In genomic region chr2:25129901-25130520, GRCh38 we compare ENCODE assay signal across 20 cellular contexts. TPM values are rescaled to one million over a fixed set of nuclear protein-coding genes. Genes with fewer than 3 reads are reported as not detected.
DNase-seq lines count a peak whose midpoint lies in the region; ATAC-seq and TF ChIP-seq lines count a peak whose summit lies in the region.
"Had no signal": no experiment of that assay in that cellular context is flagged by ENCODE, and none has a peak within 500 bp of the region (broad histone marks: within the 10 kb centered on the region; RNA-seq: fewer than 3 reads in every experiment).

No MANE protein-coding gene starts in this region.

- no peak overlapping the region for H3K9ac ChIP-seq in endodermal cell (ENCODE audit: extremely low read depth, low read length, poor library complexity, severe bottlenecking)
- H3K9ac ChIP-seq: BLaER1 treated with 17β-estradiol and CSF1 and Interleukin-3, amounts not matched to agents 10 nM and 100 nM had no signal

- H3K4me3 Mint-ChIP-seq in activated naive CD4-positive, alpha-beta T cell treated with anti-CD3 and anti-CD28 coated beads, Interleukin-2, amount 50 U/mL, for 24 hours = peak overlapping the region; percentile 23
- no peak overlapping the region for H3K4me3 Mint-ChIP-seq in activated naive CD4-positive, alpha-beta T cell treated with anti-CD3 and anti-CD28 coated beads for 36 hours
- H3K4me3 Mint-ChIP-seq in endodermal cell = no peak overlapping the region
- H3K4me3 Mint-ChIP-seq in activated CD8-positive, alpha-beta memory T cell treated with anti-CD3 and anti-CD28 coated beads, Interleukin-2, amount 10 ng/mL, durations not matched to agents 7 days and 5 days = no peak overlapping the region
- H3K4me3 Mint-ChIP-seq: neural crest cell had no signal

- TF ChIP-seq CTCF in Panc1 (IDR thresholded peaks at IDR 0.05) (no peak), endodermal cell (conservative IDR thresholded peaks at IDR 0.05) (peak; percentile 41)

- H3K9me3 Mint-ChIP-seq in activated naive CD4-positive, alpha-beta T cell treated with anti-CD3 and anti-CD28 coated beads, Interleukin-2, amount 50 U/mL, for 24 hours = no peaks in the 10 kb centered on the region
- H3K9me3 Mint-ChIP-seq in activated naive CD4-positive, alpha-beta T cell treated with anti-CD3 and anti-CD28 coated beads for 36 hours = no peaks in the 10 kb centered on the region
- no peaks in the 10 kb centered on the region for H3K9me3 Mint-ChIP-seq in endodermal cell
- no peaks in the 10 kb centered on the region for H3K9me3 Mint-ChIP-seq in activated CD8-positive, alpha-beta memory T cell treated with anti-CD3 and anti-CD28 coated beads, Interleukin-2, amount 10 ng/mL, durations not matched to agents 7 days and 5 days (ENCODE audit: low read depth)
- H3K9me3 Mint-ChIP-seq: central memory CD8-positive, alpha-beta T cell; neural crest cell; T-cell; type B pancreatic cell had no signal

- H3K27me3 ChIP-seq in Panc1 (ENCODE audit: control insufficient read depth, insufficient read depth, low read length) (no peaks in the 10 kb centered on the region), endodermal cell (ENCODE audit: control insufficient read depth, insufficient read depth, low read length, poor library complexity, severe bottlenecking) (no peaks in the 10 kb centered on the region)

- H3K27me3 Mint-ChIP-seq in activated naive CD4-positive, alpha-beta T cell treated with anti-CD3 and anti-CD28 coated beads, Interleukin-2, amount 50 U/mL, for 24 hours = peaks cover 27% of the 10 kb centered on the region
- H3K27me3 Mint-ChIP-seq in activated naive CD4-positive, alpha-beta T cell treated with anti-CD3 and anti-CD28 coated beads for 36 hours (ENCODE audit: low read depth) = peaks cover 41% of the 10 kb centered on the region
- H3K27me3 Mint-ChIP-seq in endodermal cell (ENCODE audit: insufficient read depth) = peaks cover 27% of the 10 kb centered on the region
- peaks cover 53% of the 10 kb centered on the region for H3K27me3 Mint-ChIP-seq in activated CD8-positive, alpha-beta memory T cell treated with anti-CD3 and anti-CD28 coated beads, Interleukin-2, amount 10 ng/mL, durations not matched to agents 7 days and 5 days
- H3K27me3 Mint-ChIP-seq: type B pancreatic cell had no signal

- H3K36me3 ChIP-seq in Panc1 (ENCODE audit: control insufficient read depth, insufficient read depth, low read length) (no peaks in the 10 kb centered on the region), endodermal cell (ENCODE audit: control insufficient read depth, insufficient read depth, low read length) (no peaks in the 10 kb centered on the region)
- H3K36me3 ChIP-seq: BLaER1 treated with 17β-estradiol and CSF1 and Interleukin-3, amounts not matched to agents 10 nM and 100 nM; HAP-1; stomach had no signal

- in situ Hi-C loops in Panc1 (cut with HindIII; ENCODE audit: low pct_unique_long_range_greater_than_20kb, low sequenced_read_pairs) = no loop called here

- H3K9me3 ChIP-seq in Panc1 (ENCODE audit: control insufficient read depth, insufficient read depth, low read depth, low read length) (no peaks in the 10 kb centered on the region), endodermal cell (ENCODE audit: control insufficient read depth, low read length) (no peaks in the 10 kb centered on the region)
- H3K9me3 ChIP-seq: BLaER1 treated with 17β-estradiol and CSF1 and Interleukin-3, amounts not matched to agents 10 nM and 100 nM; HAP-1; stomach had no signal

- BruUV-seq in Panc1 (replicated peaks; lab: Mats Ljungman, UMichigan) = no TSS peak

- H3K4me1 ChIP-seq in Panc1 (ENCODE audit: control insufficient read depth, insufficient read depth, low read length) = no peaks in the 10 kb centered on the region
- peaks cover 14% of the 10 kb centered on the region for H3K4me1 ChIP-seq in endodermal cell (ENCODE audit: control insufficient read depth, insufficient read depth, low read length)

- H3K36me3 Mint-ChIP-seq in activated naive CD4-positive, alpha-beta T cell treated with anti-CD3 and anti-CD28 coated beads, Interleukin-2, amount 50 U/mL, for 24 hours = no peaks in the 10 kb centered on the region
- H3K36me3 Mint-ChIP-seq in activated naive CD4-positive, alpha-beta T cell treated with anti-CD3 and anti-CD28 coated beads for 36 hours (ENCODE audit: low read depth) = no peaks in the 10 kb centered on the region
- H3K36me3 Mint-ChIP-seq in endodermal cell (ENCODE audit: low read depth) = peaks cover 3% of the 10 kb centered on the region
- H3K36me3 Mint-ChIP-seq in activated CD8-positive, alpha-beta memory T cell treated with anti-CD3 and anti-CD28 coated beads, Interleukin-2, amount 10 ng/mL, durations not matched to agents 7 days and 5 days = no peaks in the 10 kb centered on the region
- H3K36me3 Mint-ChIP-seq: activated naive CD8-positive, alpha-beta T cell; T-cell; type B pancreatic cell had no signal

- DNase-seq in activated naive CD4-positive, alpha-beta T cell treated with anti-CD3 and anti-CD28 coated beads for 36 hours = no peak
- no peak for DNase-seq in Panc1 (ENCODE audit: low read depth, low spot score)
- DNase-seq in endodermal cell = no peak
- DNase-seq in substantia nigra (lab: John Stamatoyannopoulos, UW) = no peak
- DNase-seq in activated CD8-positive, alpha-beta memory T cell treated with anti-CD3 and anti-CD28 coated beads, Interleukin-2, amount 10 ng/mL, durations not matched to agents 7 days and 5 days = no peak
- DNase-seq: dermis blood vessel endothelial cell, DMS79, Right ventricle myocardium superior had no signal

- H3K4me3 ChIP-seq in Panc1 (ENCODE audit: low read depth in 2 of 2, low read length in 2 of 2) (no peak overlapping the region), endodermal cell (ENCODE audit: low read length) (no peak overlapping the region)
- H3K4me3 ChIP-seq: BLaER1 treated with 17β-estradiol and CSF1 and Interleukin-3, amounts not matched to agents 10 nM and 100 nM; HAP-1; lung; stomach had no signal

- intact Hi-C loops in activated naive CD4-positive, alpha-beta T cell treated with anti-CD3 and anti-CD28 coated beads for 36 hours (cut with micrococcal nuclease) = loop anchor here (1.0 to 10.0 kb wide), 5 partner anchors 67 to 720 kb away; no protein-coding TSS in a partner anchor
- intact Hi-C loops in Panc1 (cut with micrococcal nuclease; ENCODE audit: unreplicated experiment) = loop anchor here (1.0 kb wide), 1 partner anchor 155 kb away; no protein-coding TSS in a partner anchor

- WGBS in endodermal cell (ENCODE audit: insufficient coverage in 1 of 2, insufficient read length in 1 of 2), 2 experiments = 94 to 100% methylated on average over 4 to 15 of the region's 15 CpGs

- H3K27ac Mint-ChIP-seq in activated naive CD4-positive, alpha-beta T cell treated with anti-CD3 and anti-CD28 coated beads, Interleukin-2, amount 50 U/mL, for 24 hours = peak overlapping the region; percentile 83
- H3K27ac Mint-ChIP-seq in activated naive CD4-positive, alpha-beta T cell treated with anti-CD3 and anti-CD28 coated beads for 36 hours = no peak overlapping the region
- no peak overlapping the region for H3K27ac Mint-ChIP-seq in endodermal cell
- H3K27ac Mint-ChIP-seq in activated CD8-positive, alpha-beta memory T cell treated with anti-CD3 and anti-CD28 coated beads, Interleukin-2, amount 10 ng/mL, durations not matched to agents 7 days and 5 days = no peak overlapping the region
- H3K27ac Mint-ChIP-seq: T-cell, type B pancreatic cell had no signal

- CTCF ChIA-PET in activated naive CD4-positive, alpha-beta T cell treated with anti-CD3 and anti-CD28 coated beads for 36 hours (lab: Charles Lee) = interaction anchor here (0.5 to 7.5 kb wide), 16 partner anchors 9 to 720 kb away, joined by 3 to 163 read pairs (median 3); no protein-coding TSS in a partner anchor
- CTCF ChIA-PET in Panc1 (lab: Charles Lee) = interaction anchor here (0.5 to 2.5 kb wide), 7 partner anchors 16 to 190 kb away, joined by 3 to 30 read pairs (median 5); no protein-coding TSS in a partner anchor
- CTCF ChIA-PET in activated CD8-positive, alpha-beta memory T cell treated with anti-CD3 and anti-CD28 coated beads, Interleukin-2, amount 10 ng/mL, durations not matched to agents 7 days and 5 days (lab: Charles Lee) = interaction anchor here (0.8 to 13.2 kb wide), 18 partner anchors 34 to 720 kb away, joined by 3 to 170 read pairs (median 4); no protein-coding TSS in a partner anchor

- ATAC-seq in Panc1 = 0 out of 2 replicates have a peak, but pooled peaks have one; percentile 3
- ATAC-seq in HG03565 (IDR thresholded peaks at IDR 0.05; ENCODE audit: unreplicated experiment) = no peak
- no peak for ATAC-seq in GM18868 (IDR thresholded peaks at IDR 0.05; ENCODE audit: unreplicated experiment)
- no peak for ATAC-seq in activated CD8-positive, alpha-beta memory T cell treated with anti-CD3 and anti-CD28 coated beads, Interleukin-2, amount 10 ng/mL, durations not matched to agents 7 days and 5 days

- POLR2A ChIA-PET in Panc1 (lab: Charles Lee) = interaction anchor here (0.5 to 0.8 kb wide), 2 partner anchors 225 to 311 kb away, joined by 3 to 7 read pairs; no protein-coding TSS in a partner anchor

- H3K4me1 Mint-ChIP-seq in activated naive CD4-positive, alpha-beta T cell treated with anti-CD3 and anti-CD28 coated beads, Interleukin-2, amount 50 U/mL, for 24 hours = peaks cover 8% of the 10 kb centered on the region
- H3K4me1 Mint-ChIP-seq in activated naive CD4-positive, alpha-beta T cell treated with anti-CD3 and anti-CD28 coated beads for 36 hours (ENCODE audit: low read depth) = peaks cover 10% of the 10 kb centered on the region
- peaks cover 10% of the 10 kb centered on the region for H3K4me1 Mint-ChIP-seq in endodermal cell
- peaks cover 6% of the 10 kb centered on the region for H3K4me1 Mint-ChIP-seq in activated CD8-positive, alpha-beta memory T cell treated with anti-CD3 and anti-CD28 coated beads, Interleukin-2, amount 10 ng/mL, durations not matched to agents 7 days and 5 days

- H3K27ac ChIP-seq in Panc1 (ENCODE audit: low read length) (no peak overlapping the region), endodermal cell (ENCODE audit: low read depth, low read length) (no peak overlapping the region), substantia nigra (ENCODE audit: low read depth, low read length, poor library complexity, severe bottlenecking) (no peak overlapping the region)
- H3K27ac ChIP-seq: BLaER1 treated with 17β-estradiol and CSF1 and Interleukin-3, amounts not matched to agents 10 nM and 100 nM; stomach had no signal

RNA-seq across cellular contexts. Expression of gene POMC, which starts 38.4 kb away (rescaled TPM):
- total RNA-seq in activated naive CD4-positive, alpha-beta T cell treated with anti-CD3 and anti-CD28 coated beads for 36 hours = 1 to 10 TPM; 4.6 to 4.8 TPM
- total RNA-seq in Panc1 (2021; ENCODE audit: unreplicated experiment) = not detected
- polyA plus RNA-seq in Panc1 (2012; ENCODE audit: insufficient read length) = not detected
- total RNA-seq in endodermal cell = 10 to 100 TPM; 10.9 to 14.5 TPM
- 3.7 TPM for polyA plus RNA-seq in endodermal cell (2013, experiment 1 of 2)
- 4.1 TPM for polyA plus RNA-seq in endodermal cell (2013, experiment 2 of 2)
- total RNA-seq in activated CD8-positive, alpha-beta memory T cell treated with anti-CD3 and anti-CD28 coated beads, Interleukin-2, amount 10 ng/mL, durations not matched to agents 7 days and 5 days = 1 to 10 TPM; 4.3 to 4.6 TPM
